ENCODE assay signal across 28 cellular contexts in the genomic region with DNA sequence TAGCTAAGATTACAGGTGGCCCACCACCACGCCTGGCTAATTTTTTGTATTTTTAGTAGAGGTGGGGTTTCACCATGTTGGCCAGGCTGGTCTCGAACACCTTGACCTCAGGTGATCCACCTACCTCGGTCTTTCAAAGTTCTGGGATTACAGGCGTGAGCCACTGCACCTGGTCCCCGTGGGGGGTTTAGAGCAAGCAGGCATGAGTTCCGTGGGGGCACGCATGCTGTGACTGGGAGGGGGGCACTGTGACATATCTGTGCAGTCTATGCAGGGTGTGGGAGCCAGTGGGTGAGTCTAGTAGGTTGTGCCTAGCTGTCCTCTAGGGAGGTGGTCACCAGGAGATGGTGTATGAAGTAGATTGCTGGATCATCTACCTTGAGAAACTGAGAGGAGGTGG. TPM values are rescaled to one million over a fixed set of nuclear protein-coding genes. Genes with fewer than 3 reads are reported as not detected.
DNase-seq lines count a peak whose midpoint lies in the region; ATAC-seq, FAIRE-seq and TF ChIP-seq lines count a peak whose summit lies in the region.
"Had no signal": no experiment of that assay in that cellular context is flagged by ENCODE, and none has a peak within 500 bp of the region (broad histone marks: within the 10 kb centered on the region; RNA-seq: fewer than 3 reads in every experiment).

No MANE protein-coding gene starts in this region.

- H2BK15ac ChIP-seq in neuronal stem cell (ENCODE audit: low read length): no peak overlapping the region

- H3K9me1 ChIP-seq in endothelial cell of umbilical vein (replicated peaks; ENCODE audit: control insufficient read depth, extremely low read depth, insufficient read depth, low read length): no peaks in the 10 kb centered on the region

- no peak overlapping the region for H4K8ac ChIP-seq in neuronal stem cell (ENCODE audit: low read depth, low read length)

- H3K4me3 ChIP-seq in HEK293 (ENCODE audit: low read depth, low read length): no peak overlapping the region
- no peak overlapping the region for H3K4me3 ChIP-seq in SU-DHL-6 (ENCODE audit: insufficient read depth, low read length, poor library complexity, severe bottlenecking)
- H3K4me3 ChIP-seq in endothelial cell of umbilical vein (replicated peaks in 1 of 3; ENCODE audit: insufficient read depth in 1 of 3, low read depth in 1 of 3, low read length in 3 of 3): no peak overlapping the region
- H3K4me3 ChIP-seq in neuronal stem cell (ENCODE audit: low read length in 2 of 2): no peak overlapping the region
- H3K4me3 ChIP-seq: BLaER1, GM12878 had no signal

- peak overlapping the region; percentile 45 for H3K18ac ChIP-seq in neuronal stem cell (ENCODE audit: low read length)

- dilution Hi-C loops in endothelial cell of umbilical vein (cut with MboI; ENCODE audit: extremely low pct_ligation_motif_present, low sequenced_read_pairs): no loop called here

- H3K36me3 ChIP-seq in HEK293 (ENCODE audit: control insufficient read depth in 2 of 2, insufficient read depth in 1 of 2, low read length in 2 of 2) (no peaks in the 10 kb centered on the region), SU-DHL-6 (ENCODE audit: low read length) (no peaks in the 10 kb centered on the region), endothelial cell of umbilical vein (ENCODE audit: control insufficient read depth in 2 of 2, extremely low read depth in 1 of 2, insufficient read depth in 2 of 2, low read length in 2 of 2) (no peaks in the 10 kb centered on the region), neuronal stem cell (replicated peaks in 1 of 2; ENCODE audit: control insufficient read depth in 2 of 2, insufficient read depth in 2 of 2, low read length in 2 of 2) (no peaks in the 10 kb centered on the region)
- H3K36me3 ChIP-seq: BLaER1 had no signal

- no peak overlapping the region for H2BK5ac ChIP-seq in neuronal stem cell (ENCODE audit: low read length)

- BruUV-seq in endothelial cell of umbilical vein (replicated peaks; lab: Mats Ljungman, UMichigan): no TSS peak

- DNase-seq in endothelial cell of umbilical vein (ENCODE audit: low read depth, low spot score) (no peak), neuronal stem cell (ENCODE audit: low spot score) (no peak), NCI-H2196 (lab: John Stamatoyannopoulos, UW; ENCODE audit: unreplicated experiment) (no peak)
- no peak for DNase-seq in activated CD4-positive, alpha-beta T cell treated with anti-CD3 and anti-CD28 coated beads for 4 hours
- DNase-seq: 8988T; ACHN; BE2C; C1 segment of cervical spinal cord; CD4-positive, alpha-beta memory T cell; CD4-positive, CD25-positive, alpha-beta regulatory T cell; CD8-positive, alpha-beta memory T cell; COR-L47; DMS 273 treated with DMSO at 0.1 percent for 48 hours; DMS153; DMS53; DMS79; DND-41; EL; GDM1 had no signal

- no peaks in the 10 kb centered on the region for H3K79me1 ChIP-seq in neuronal stem cell (ENCODE audit: low read depth, low read length)

- H4K20me1 ChIP-seq in SU-DHL-6 (ENCODE audit: low read depth, low read length): no peaks in the 10 kb centered on the region
- H4K20me1 ChIP-seq in endothelial cell of umbilical vein (replicated peaks; ENCODE audit: control insufficient read depth, extremely low read depth, insufficient read depth, low read length): no peaks in the 10 kb centered on the region
- H4K20me1 ChIP-seq: BLaER1 had no signal

- peaks cover 26% of the 10 kb centered on the region for H3F3A ChIP-seq in SU-DHL-6 (ENCODE audit: insufficient read depth)

- H3K4me2 ChIP-seq in SU-DHL-6 (ENCODE audit: low read depth, low read length, poor library complexity, severe bottlenecking) (peak overlapping the region; percentile 60), endothelial cell of umbilical vein (ENCODE audit: insufficient read depth, low read length) (no peak overlapping the region), neuronal stem cell (ENCODE audit: insufficient read depth, low read length, poor library complexity, severe bottlenecking) (no peak overlapping the region)
- H3K4me2 ChIP-seq: BLaER1 had no signal

- H3K27me3 ChIP-seq in SU-DHL-6 (ENCODE audit: low read length) (no peaks in the 10 kb centered on the region), endothelial cell of umbilical vein (ENCODE audit: control insufficient read depth in 2 of 2, insufficient read depth in 2 of 2, low read length in 2 of 2) (peaks cover 65 to 85% of the 10 kb centered on the region in 2 experiments), neuronal stem cell (ENCODE audit: control insufficient read depth in 3 of 3, insufficient read depth in 3 of 3, low read depth in 1 of 3, low read length in 3 of 3) (peaks cover 3 to 73% (median 9%) of the 10 kb centered on the region in 3 experiments)
- H3K27me3 ChIP-seq: BE2C had no signal

- H3K9me2 ChIP-seq in SU-DHL-6 (replicated peaks; ENCODE audit: insufficient read depth, low read length): no peaks in the 10 kb centered on the region

- CTCF ChIA-PET in HEK293 (lab: Yijun Ruan, JAX) (interaction anchor here (2.3 kb wide), 1 partner anchor 93 kb away, joined by 7 read pairs; no protein-coding TSS in a partner anchor), endothelial cell of umbilical vein (lab: Charles Lee) (interaction anchor here (0.8 kb wide), 1 partner anchor 11 kb away, joined by 4 read pairs; no protein-coding TSS in a partner anchor)

- no peak for FAIRE-seq in endothelial cell of umbilical vein (lab: Jason Lieb, UNC)
- FAIRE-seq: A204.1, GM12878, GM12892, GM18507 had no signal

- H3K14ac ChIP-seq in neuronal stem cell (ENCODE audit: low read length): no peak overlapping the region

- H3K4me1 ChIP-seq in HEK293 (ENCODE audit: control insufficient read depth, insufficient read depth, low read length) (0 out of 2 replicates have a peak, but pooled peaks cover 3% of the 10 kb centered on the region), endothelial cell of umbilical vein (ENCODE audit: control insufficient read depth, extremely low read depth, insufficient read depth, low read length) (no peaks in the 10 kb centered on the region), neuronal stem cell (ENCODE audit: control insufficient read depth in 2 of 2, insufficient read depth in 1 of 2, low read depth in 1 of 2, low read length in 2 of 2) (peaks cover 0 to 3% of the 10 kb centered on the region in 2 donors)

- H2BK120ac ChIP-seq in neuronal stem cell (ENCODE audit: low read depth, low read length): no peak overlapping the region

- H3K27ac ChIP-seq in HEK293 (ENCODE audit: extremely low read depth, low read depth, low read length) (no peak overlapping the region), SU-DHL-6 (ENCODE audit: low read depth, low read length) (peak overlapping the region; percentile 92), endothelial cell of umbilical vein (ENCODE audit: insufficient read depth, low read depth, low read length) (no peak overlapping the region), neuronal stem cell (replicated peaks; ENCODE audit: low read length) (no peak overlapping the region)
- H3K27ac ChIP-seq: BLaER1 had no signal

- no peak overlapping the region for H2BK12ac ChIP-seq in neuronal stem cell (ENCODE audit: low read length)

- H2AFZ ChIP-seq in SU-DHL-6 (ENCODE audit: low read depth, low read length, severe bottlenecking) (no peak overlapping the region), endothelial cell of umbilical vein (ENCODE audit: low read depth, low read length) (no peak overlapping the region), neuronal stem cell (ENCODE audit: low read length) (no peak overlapping the region)

- H3K79me2 ChIP-seq in SU-DHL-6 (ENCODE audit: insufficient read depth, low read length) (peaks cover 25% of the 10 kb centered on the region), endothelial cell of umbilical vein (ENCODE audit: control insufficient read depth, insufficient read depth, low read length) (no peaks in the 10 kb centered on the region)

- POLR2A ChIA-PET in HEK293 (lab: Yijun Ruan, JAX) (no interaction called here), endothelial cell of umbilical vein (lab: Charles Lee) (no interaction called here)

- H3K23ac ChIP-seq in neuronal stem cell (ENCODE audit: low read depth, low read length, poor library complexity): no peak overlapping the region

- no peak overlapping the region for H2AK5ac ChIP-seq in neuronal stem cell (ENCODE audit: low read depth, low read length)

- TF ChIP-seq CTCF in HEK293 (tag by site-specific recombination; IDR thresholded peaks at IDR 0.05) (no peak), SU-DHL-6 (IDR thresholded peaks at IDR 0.05; ENCODE audit: insufficient read depth, low read length, poor library complexity, severe bottlenecking) (no peak), endothelial cell of umbilical vein (IDR thresholded peaks at IDR 0.05; ENCODE audit: extremely low read depth in 1 of 2, insufficient read depth in 1 of 2, low read depth in 1 of 2, low read length in 2 of 2) (no peak)

- H3K9me3 ChIP-seq in HEK293 (ENCODE audit: control insufficient read depth, insufficient read depth, low read depth, low read length): no peaks in the 10 kb centered on the region
- H3K9me3 ChIP-seq in SU-DHL-6 (ENCODE audit: insufficient read depth, low read length): no peaks in the 10 kb centered on the region
- no peaks in the 10 kb centered on the region for H3K9me3 ChIP-seq in endothelial cell of umbilical vein (replicated peaks; ENCODE audit: control insufficient read depth, insufficient read depth, low read length)
- H3K9me3 ChIP-seq in neuronal stem cell (replicated peaks in 1 of 2; ENCODE audit: control insufficient read depth in 2 of 2, insufficient read depth in 1 of 2, low read depth in 1 of 2, low read length in 2 of 2): no peaks in the 10 kb centered on the region
- H3K9me3 ChIP-seq: BE2C had no signal

- H3K4ac ChIP-seq in neuronal stem cell (ENCODE audit: low read length): no peak overlapping the region

- no peak for TF ChIP-seq POLR2A in endothelial cell of umbilical vein (IDR thresholded peaks at IDR 0.05; ENCODE audit: low read depth, low read length)

- ATAC-seq in HG03460 (IDR thresholded peaks at IDR 0.05; ENCODE audit: unreplicated experiment): no peak
- ATAC-seq in activated CD4-positive, CD25-positive, alpha-beta regulatory T cell treated with anti-CD3 and anti-CD28 coated beads, Interleukin-2, amount 50 U/mL, for 24 hours: no peak
- ATAC-seq: GM12878 had no signal

- H3K9ac ChIP-seq in SU-DHL-6 (ENCODE audit: low read length) (peak overlapping the region; percentile 56), endothelial cell of umbilical vein (replicated peaks; ENCODE audit: extremely low read depth, insufficient read depth, low read length) (no peak overlapping the region), neuronal stem cell (ENCODE audit: low read depth, low read length, poor library complexity) (no peak overlapping the region)
- H3K9ac ChIP-seq: BLaER1 had no signal

- H4K91ac ChIP-seq in neuronal stem cell (ENCODE audit: low read depth, low read length, poor library complexity): no peak overlapping the region

- WGBS in neuronal stem cell (ENCODE audit: extremely low coverage in 2 of 2, insufficient read length in 2 of 2, insufficient replicate concordance in 1 of 2), 2 donors: no CpG with 5 or more reads among the region's 7 CpGs

- intact Hi-C loops in endothelial cell of umbilical vein (cut with micrococcal nuclease): no loop called here

RNA-seq across cellular contexts. Expression of a gene that starts 16.6 kb away (rescaled TPM):
- 9.6 and 9.9 TPM in 2 replicates for total RNA-seq in endothelial cell of umbilical vein
- 0.99 and 1.3 TPM in 2 replicates for polyA plus RNA-seq in endothelial cell of umbilical vein
- 1.3 and 1.5 TPM in 2 replicates for polyA plus RNA-seq in endothelial cell of umbilical vein (2011; cell fraction: cytosol; rRNA removed)
- polyA plus RNA-seq in endothelial cell of umbilical vein (2011; cell fraction: nucleus; rRNA removed): 7.6 and 10.6 TPM in 2 replicates
- polyA plus RNA-seq in endothelial cell of umbilical vein (2012): 3.3 and 4.0 TPM in 2 replicates
- 16.4 and 17.0 TPM in 2 replicates for polyA minus RNA-seq in endothelial cell of umbilical vein
- 4.3 TPM for polyA minus RNA-seq in endothelial cell of umbilical vein (2011; cell fraction: cytosol; rRNA and poly(A)+ RNA removed)
- polyA minus RNA-seq in endothelial cell of umbilical vein (2011; cell fraction: nucleus; rRNA and poly(A)+ RNA removed): 14.9 and 20.8 TPM in 2 replicates
- 8.7 TPM for polyA plus RNA-seq in neuronal stem cell (2013, experiment 1 of 2)
- polyA plus RNA-seq in neuronal stem cell (2013, experiment 2 of 2): 9.2 TPM
